In the genomic region with DNA sequence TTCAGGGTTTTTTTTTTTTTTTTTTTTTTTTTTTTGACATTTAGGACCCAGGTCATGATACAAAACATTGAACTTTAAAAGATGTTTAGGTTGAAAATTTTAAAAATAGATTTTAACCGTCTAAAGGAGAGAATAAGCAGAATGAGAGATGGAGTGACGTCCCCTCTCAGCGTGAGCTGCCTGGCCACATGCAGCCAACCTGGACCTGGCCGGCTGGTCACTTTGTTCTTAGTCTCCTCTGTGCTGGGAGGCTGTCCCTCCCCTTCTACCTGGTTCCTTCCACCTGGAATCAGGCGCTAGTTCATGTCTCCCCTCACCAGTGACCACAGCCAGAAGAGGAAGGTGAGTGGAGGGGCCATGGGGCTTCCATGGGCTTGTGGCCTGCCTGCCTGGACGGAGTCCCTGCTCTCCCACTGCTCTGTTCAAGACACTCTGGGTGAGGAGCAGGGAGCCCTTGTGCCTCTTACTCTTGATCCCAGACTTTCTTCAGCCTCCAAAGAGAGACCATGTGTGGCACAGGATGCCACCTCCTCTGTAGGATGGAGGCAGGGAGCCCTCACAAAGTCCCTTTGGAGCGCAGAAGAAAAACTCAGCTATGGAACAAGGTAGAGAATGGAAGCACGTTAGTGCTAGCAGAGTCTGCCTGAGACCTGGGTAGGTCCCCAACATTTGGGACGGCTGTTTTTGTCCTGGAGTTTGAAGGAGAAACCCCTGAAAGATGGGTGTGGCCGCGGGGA, we compare ENCODE assay signal across 18 cellular contexts. TPM values are rescaled to one million over a fixed set of nuclear protein-coding genes. Genes with fewer than 3 reads are reported as not detected.
DNase-seq lines count a peak whose midpoint lies in the region; ATAC-seq lines count a peak whose summit lies in the region.
"Had no signal": no experiment of that assay in that cellular context is flagged by ENCODE, and none has a peak within 500 bp of the region (broad histone marks: within the 10 kb centered on the region; RNA-seq: fewer than 3 reads in every experiment).

No MANE protein-coding gene starts in this region.

- H3K9me3 ChIP-seq in SJSA1 (replicated peaks), result peaks cover 3% of the 10 kb centered on the region; the same call in 1 of the 2 replicates
- H3K9me3 ChIP-seq: uterus had no signal

- H3K4me1 ChIP-seq in ACC112 (ENCODE audit: control insufficient read depth, insufficient read depth, low read length, unreplicated experiment) (peaks cover 8% of the 10 kb centered on the region), SJSA1 (replicated peaks) (peaks cover 10% of the 10 kb centered on the region)
- H3K4me1 ChIP-seq: uterus had no signal

- peak overlapping the region; percentile 92 for H3K27ac ChIP-seq in ACC112 (ENCODE audit: low read depth, low read length)
- peak overlapping the region; percentile 38 for H3K27ac ChIP-seq in SJSA1

- peaks cover 0 to 8% (median 3%) of the 10 kb centered on the region in 3 donors for H3K27me3 Mint-ChIP-seq in immature natural killer cell (ENCODE audit: low read depth in 3 of 3)
- H3K27me3 Mint-ChIP-seq: CD4-positive, CD25-positive, alpha-beta regulatory T cell; naive thymus-derived CD4-positive, alpha-beta T cell; T-helper 17 cell had no signal

- H3K36me3 Mint-ChIP-seq in immature natural killer cell, result no peaks in the 10 kb centered on the region
- H3K36me3 Mint-ChIP-seq: CD4-positive, CD25-positive, alpha-beta regulatory T cell had no signal

- no peaks in the 10 kb centered on the region for H3K9me3 Mint-ChIP-seq in immature natural killer cell
- H3K9me3 Mint-ChIP-seq: dendritic cell treated with granulocyte-macrophage colony-stimulating factor and Interleukin-4, amounts not matched to agents 40 ng/mL and 50 ng/mL, for 4 days had no signal

- DNase-seq in SJSA1 (ENCODE audit: low read depth in 1 of 2, low spot score in 2 of 2) (peak in 1 of 2 experiments; percentile 35), immature natural killer cell (no peak), COLO829 (ENCODE audit: low spot score) (no peak), NCI-H1436 (lab: John Stamatoyannopoulos, UW) (no peak), sciatic nerve (ENCODE audit: low spot score) (no peak)
- DNase-seq: hypothalamus; Kasumi-1; left ventricle myocardium superior; naive thymus-derived CD4-positive, alpha-beta T cell; NCI-H187 treated with DMSO at 0.1 percent for 48 hours; NCI-H69; T-helper 17 cell had no signal

- H3K4me1 Mint-ChIP-seq in immature natural killer cell, result peaks cover 22 to 24% of the 10 kb centered on the region in 2 donors

- peak overlapping the region in 5 of 6 donors; percentile 34 to 85 (median 59) for H3K27ac Mint-ChIP-seq in immature natural killer cell
- H3K27ac Mint-ChIP-seq: dendritic cell treated with granulocyte-macrophage colony-stimulating factor and Interleukin-4, amounts not matched to agents 40 ng/mL and 50 ng/mL, for 4 days; T-helper 17 cell had no signal

- peak; percentile 6 for ATAC-seq in GM18511 (IDR thresholded peaks at IDR 0.05; ENCODE audit: unreplicated experiment)
- ATAC-seq in sciatic nerve, result no peak
- no peak for ATAC-seq in HG03108 (IDR thresholded peaks at IDR 0.05; ENCODE audit: unreplicated experiment)
- ATAC-seq: left ventricle myocardium superior, T-helper 17 cell had no signal

- H3K27me3 ChIP-seq in ACC112 (ENCODE audit: insufficient read depth, low read length), result no peaks in the 10 kb centered on the region
- no peaks in the 10 kb centered on the region for H3K27me3 ChIP-seq in SJSA1 (replicated peaks)
- H3K27me3 ChIP-seq: uterus had no signal

- H3K4me3 Mint-ChIP-seq in immature natural killer cell, result peak overlapping the region in 4 of 5 donors; percentile 5 to 69 (median 50)
- H3K4me3 Mint-ChIP-seq: CD4-positive, CD25-positive, alpha-beta regulatory T cell; dendritic cell treated with granulocyte-macrophage colony-stimulating factor and Interleukin-4, amounts not matched to agents 40 ng/mL and 50 ng/mL, for 4 days; T-helper 17 cell had no signal

- no peaks in the 10 kb centered on the region for H3K79me2 ChIP-seq in ACC112 (ENCODE audit: control insufficient read depth, insufficient read depth, low read length, unreplicated experiment)

- H2AFZ ChIP-seq in ACC112 (ENCODE audit: low read length, unreplicated experiment), result no peak overlapping the region

- no peaks in the 10 kb centered on the region for H3K36me3 ChIP-seq in ACC112 (ENCODE audit: insufficient read depth, low read length)
- H3K36me3 ChIP-seq in SJSA1, result no peaks in the 10 kb centered on the region
- H3K36me3 ChIP-seq: uterus had no signal

- intact Hi-C loops in sciatic nerve (cut with DNase I), result no loop called here

- H3K4me3 ChIP-seq in ACC112 (ENCODE audit: low read depth, low read length) (no peak overlapping the region), SJSA1 (no peak overlapping the region)
- H3K4me3 ChIP-seq: uterus had no signal

RNA-seq across cellular contexts. Expression of gene IRF4, which starts 31.7 kb away (rescaled TPM):
- 0.56 and 0.76 TPM in 2 replicates for total RNA-seq in SJSA1 (2014; rRNA removed; shearing (Covaris generic))
- under 1 TPM; 0.41 to 0.98 (median 0.51) TPM for polyA plus RNA-seq in immature natural killer cell
- 4.7 TPM for total RNA-seq in sciatic nerve
